ENCODE assay signal across 17 cellular contexts in the genomic region with DNA sequence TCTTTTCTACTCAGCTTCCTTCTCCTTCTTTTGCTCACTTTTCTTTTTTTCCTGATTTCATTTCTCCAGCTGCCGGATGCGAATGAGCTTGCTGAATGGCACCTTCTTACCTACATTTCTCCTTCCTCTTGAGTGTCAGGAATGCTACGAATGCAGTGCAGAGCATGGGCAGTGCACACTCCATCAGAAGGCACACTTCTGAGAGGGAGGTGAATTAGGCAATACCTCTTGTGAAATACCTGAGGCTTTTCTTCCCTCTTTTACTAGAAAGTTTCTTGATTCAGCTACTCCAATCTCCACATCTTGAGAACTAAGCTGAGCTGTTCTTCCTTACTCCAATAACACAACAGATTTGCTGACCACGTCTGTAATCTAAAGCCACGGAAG. TPM values are rescaled to one million over a fixed set of nuclear protein-coding genes. Genes with fewer than 3 reads are reported as not detected.
DNase-seq lines count a peak whose midpoint lies in the region; ATAC-seq, FAIRE-seq and TF ChIP-seq lines count a peak whose summit lies in the region.
"Had no signal": no experiment of that assay in that cellular context is flagged by ENCODE, and none has a peak within 500 bp of the region (broad histone marks: within the 10 kb centered on the region; RNA-seq: fewer than 3 reads in every experiment).

No MANE protein-coding gene starts in this region.

- H3K27me3 ChIP-seq in breast epithelium (no peaks in the 10 kb centered on the region), HepG2 (ENCODE audit: control insufficient read depth in 1 of 2, insufficient read depth in 2 of 2, low read length in 2 of 2) (no peaks in the 10 kb centered on the region)

- no peak overlapping the region for H2AFZ ChIP-seq in HepG2 (ENCODE audit: low read length)

- BruUV-seq in MCF 10A (replicated peaks; lab: Mats Ljungman, UMichigan) (no TSS peak), HepG2 (replicated peaks; lab: Mats Ljungman, UMichigan) (no TSS peak)

- H3K4me1 Mint-ChIP-seq in MCF 10A (ENCODE audit: insufficient read depth, unreplicated experiment) (peaks cover 6% of the 10 kb centered on the region), glutamatergic neuron (ENCODE audit: low read depth, unreplicated experiment) (peaks cover 7% of the 10 kb centered on the region)

- H3K36me3 Mint-ChIP-seq in MCF 10A (ENCODE audit: insufficient read depth, unreplicated experiment) = peaks cover 6% of the 10 kb centered on the region
- no peaks in the 10 kb centered on the region for H3K36me3 Mint-ChIP-seq in glutamatergic neuron (ENCODE audit: unreplicated experiment)

- POLR2A ChIA-PET in MCF 10A (lab: Yijun Ruan, JAX) (interaction anchor here (0.6 to 0.9 kb wide), 2 partner anchors 51 to 466 kb away, joined by 3 to 4 read pairs; a partner anchor contains a TSS), HepG2 (lab: Yijun Ruan, JAX) (interaction anchor here (0.9 to 1.1 kb wide), 2 partner anchors 38 to 213 kb away, joined by 3 read pairs; no protein-coding TSS in a partner anchor)

- H3K36me3 ChIP-seq in breast epithelium (peaks cover 3% of the 10 kb centered on the region), HepG2 (replicated peaks in 1 of 2; ENCODE audit: control insufficient read depth in 1 of 2, insufficient read depth in 2 of 2, low read length in 2 of 2) (peaks cover 7 to 8% of the 10 kb centered on the region in 2 experiments; a peak in 4 of 5 replicates)

- no peak overlapping the region for H3K9ac ChIP-seq in HepG2 (ENCODE audit: insufficient read depth, low read depth, low read length)
- H3K9ac ChIP-seq: SK-N-SH had no signal

- H3K27ac Mint-ChIP-seq in MCF 10A (ENCODE audit: low read depth, unreplicated experiment) (no peak overlapping the region), glutamatergic neuron (ENCODE audit: unreplicated experiment) (no peak overlapping the region)
- H3K27ac Mint-ChIP-seq: activated CD4-positive, alpha-beta memory T cell treated with anti-CD3 and anti-CD28 coated beads, Interleukin-2, amount 10 ng/mL, durations not matched to agents 7 days and 5 days; activated T-helper 1 cell treated with anti-CD3 and anti-CD28 coated beads, Interleukin-12 subunit alpha, Interleukin-12 subunit beta, Interleukin-2, Interleukin-4 antibody, amounts not matched to agents 30 ng/mL and 10 ng/mL and 1 ng/mL, durations not matched to agents 14 hours and 24 hours and 36 hours; CD4-positive, alpha-beta memory T cell had no signal

- no peak for FAIRE-seq in HepG2 (lab: Jason Lieb, UNC)
- FAIRE-seq: endometrium had no signal

- DNase-seq in MCF 10A (ENCODE audit: unreplicated experiment) = peak; percentile 57
- no peak for DNase-seq in breast epithelium (ENCODE audit: low spot score in 2 of 2)
- peak; percentile 79 for DNase-seq in SKM-1 treated with dmso at 0.1 percent for 144 hours (lab: John Stamatoyannopoulos, UW; ENCODE audit: unreplicated experiment)
- no peak for DNase-seq in HepG2 (ENCODE audit: low spot score)
- DNase-seq in UCSD-AML1 (lab: John Stamatoyannopoulos, UW; ENCODE audit: unreplicated experiment) = no peak
- DNase-seq in glutamatergic neuron = no peak
- DNase-seq: activated CD4-positive, alpha-beta memory T cell treated with anti-CD3 and anti-CD28 coated beads, Interleukin-2, amount 10 ng/mL, durations not matched to agents 7 days and 5 days; CD4-positive, alpha-beta memory T cell; foreskin melanocyte; NCI-H1105 treated with DMSO at 0.1 percent for 48 hours; SK-N-SH; stimulated activated CD4-positive, alpha-beta T cell treated with anti-CD3 and anti-CD28 coated beads, Interleukin-4, amount 100 ng/mL, for 1 hour had no signal

- H3K9me3 Mint-ChIP-seq in MCF 10A (ENCODE audit: unreplicated experiment) (no peaks in the 10 kb centered on the region), glutamatergic neuron (ENCODE audit: unreplicated experiment) (peaks cover 2% of the 10 kb centered on the region)
- H3K9me3 Mint-ChIP-seq: activated CD4-positive, alpha-beta memory T cell treated with anti-CD3 and anti-CD28 coated beads, Interleukin-2, amount 10 ng/mL, durations not matched to agents 7 days and 5 days; activated T-helper 1 cell treated with anti-CD3 and anti-CD28 coated beads, Interleukin-12 subunit alpha, Interleukin-12 subunit beta, Interleukin-2, Interleukin-4 antibody, amounts not matched to agents 30 ng/mL and 10 ng/mL and 1 ng/mL, durations not matched to agents 14 hours and 24 hours and 36 hours; CD4-positive, alpha-beta memory T cell; neural crest cell had no signal

- H3K27ac ChIP-seq in breast epithelium (no peak overlapping the region), HepG2 (ENCODE audit: extremely low read length, insufficient read depth, low read length) (no peak overlapping the region)

- no peaks in the 10 kb centered on the region for H4K20me1 ChIP-seq in HepG2 (ENCODE audit: insufficient read depth, low read length)

- in situ Hi-C loops in HepG2 (cut with HindIII; ENCODE audit: extremely low pct_ligation_motif_present, low pct_unique_long_range_greater_than_20kb) = loop anchor here (5.0 kb wide), 1 partner anchor 207 kb away; a partner anchor contains a TSS

- H3K4me3 Mint-ChIP-seq in MCF 10A (ENCODE audit: unreplicated experiment) (no peak overlapping the region), glutamatergic neuron (ENCODE audit: unreplicated experiment) (no peak overlapping the region)
- H3K4me3 Mint-ChIP-seq: activated CD4-positive, alpha-beta memory T cell treated with anti-CD3 and anti-CD28 coated beads, Interleukin-2, amount 10 ng/mL, durations not matched to agents 7 days and 5 days; activated T-helper 1 cell treated with anti-CD3 and anti-CD28 coated beads, Interleukin-12 subunit alpha, Interleukin-12 subunit beta, Interleukin-2, Interleukin-4 antibody, amounts not matched to agents 30 ng/mL and 10 ng/mL and 1 ng/mL, durations not matched to agents 14 hours and 24 hours and 36 hours; CD4-positive, alpha-beta memory T cell; neural crest cell had no signal

- WGBS in HepG2 (ENCODE audit: low lambda C conversion rate) = 96% methylated on average over 5 of the region's 5 CpGs

- H3K4me2 ChIP-seq in HepG2 (ENCODE audit: low read depth, low read length) = no peak overlapping the region
- H3K4me2 ChIP-seq: SK-N-SH had no signal

- H3K79me2 ChIP-seq in HepG2 (ENCODE audit: insufficient read depth, low read length) = no peaks in the 10 kb centered on the region

- ATAC-seq in HepG2 (no peak), HG03196 (IDR thresholded peaks at IDR 0.05; ENCODE audit: unreplicated experiment) (no peak), HG03342 (IDR thresholded peaks at IDR 0.05; ENCODE audit: unreplicated experiment) (no peak)

- H3K9me3 ChIP-seq in breast epithelium (no peaks in the 10 kb centered on the region), HepG2 (ENCODE audit: low read length) (no peaks in the 10 kb centered on the region)
- H3K9me3 ChIP-seq: SK-N-SH had no signal

- TF ChIP-seq POLR2A in breast epithelium (IDR thresholded peaks at IDR 0.05) (no peak), HepG2 (IDR thresholded peaks at IDR 0.05; ENCODE audit: insufficient read depth in 1 of 2, low read depth in 2 of 2, low read length in 2 of 2) (no peak)

- TF ChIP-seq CTCF in MCF 10A (IDR thresholded peaks at IDR 0.05; ENCODE audit: unreplicated experiment) (no peak), breast epithelium (IDR thresholded peaks at IDR 0.05) (no peak), HepG2 (CRISPR knock-in tag; IDR thresholded peaks at IDR 0.05) (no peak), glutamatergic neuron (IDR thresholded peaks at IDR 0.05; ENCODE audit: partially characterized antibody, unreplicated experiment) (no peak)

- TF ChIP-seq EP300 in HepG2 (IDR thresholded peaks at IDR 0.05; ENCODE audit: low read depth in 2 of 2, low read length in 2 of 2) = no peak
- TF ChIP-seq EP300 in HepG2 (CRISPR knock-in tag; IDR thresholded peaks at IDR 0.05; ENCODE audit: borderline replicate concordance) = no peak

- no peak overlapping the region for H3K4me3 ChIP-seq in breast epithelium
- no peak overlapping the region for H3K4me3 ChIP-seq in HepG2 (replicated peaks in 1 of 3; ENCODE audit: insufficient read depth in 1 of 3, low read depth in 2 of 3, low read length in 3 of 3)

- no peaks in the 10 kb centered on the region for H3K27me3 Mint-ChIP-seq in MCF 10A (ENCODE audit: insufficient read depth, unreplicated experiment)
- no peaks in the 10 kb centered on the region for H3K27me3 Mint-ChIP-seq in glutamatergic neuron (ENCODE audit: unreplicated experiment)
- H3K27me3 Mint-ChIP-seq: activated CD4-positive, alpha-beta memory T cell treated with anti-CD3 and anti-CD28 coated beads, Interleukin-2, amount 10 ng/mL, durations not matched to agents 7 days and 5 days; CD4-positive, alpha-beta memory T cell had no signal

- no peak for TF ChIP-seq RAD21 in HepG2 (CRISPR knock-in tag; IDR thresholded peaks at IDR 0.05)

- no peaks in the 10 kb centered on the region for H3K4me1 ChIP-seq in breast epithelium
- H3K4me1 ChIP-seq in HepG2 (ENCODE audit: insufficient read depth, low read length) = peaks cover 28% of the 10 kb centered on the region

- CTCF ChIA-PET in MCF 10A (lab: Yijun Ruan, JAX) (interaction anchor here (0.6 to 4.7 kb wide), 15 partner anchors 10 to 240 kb away, joined by 3 to 57 read pairs (median 3); no protein-coding TSS in a partner anchor), HepG2 (lab: Yijun Ruan, JAX; ENCODE audit: low intra/inter-chr PET ratio, low total read pairs) (interaction anchor here (1.2 to 1.3 kb wide), 2 partner anchors 60 to 228 kb away, joined by 3 to 4 read pairs; no protein-coding TSS in a partner anchor)

- intact Hi-C loops in MCF 10A (cut with micrococcal nuclease) = loop anchor here (5.0 kb wide), 1 partner anchor 98 kb away; no protein-coding TSS in a partner anchor
- intact Hi-C loops in breast epithelium (cut with DNase I; ENCODE audit: low total_unique reads) = no loop called here
- intact Hi-C loops in HepG2 (cut with micrococcal nuclease; ENCODE audit: unreplicated experiment) = loop anchor here (5.0 kb wide), 2 partner anchors 77 to 98 kb away; no protein-coding TSS in a partner anchor

RNA-seq across cellular contexts. Expression of a gene that starts 51.1 kb away (rescaled TPM):
- total RNA-seq in MCF 10A (2022) (5.4 and 7.5 TPM in 2 replicates), breast epithelium (10 to 100 TPM; 24.3 to 35.0 (median 29.0) TPM), HepG2 (2016; rRNA removed; fragmentation: Illumina TruSeq; extraction: Trizol) (4.5 and 5.3 TPM in 2 replicates), glutamatergic neuron (ENCODE audit: unreplicated experiment) (19.5 TPM)
- 19.1 and 24.9 TPM in 2 replicates for total RNA-seq in HepG2 (2016; cell fraction: cytosol; rRNA removed; fragmentation: Illumina TruSeq; extraction: Trizol; ENCODE audit: low read depth)
- total RNA-seq in HepG2 (2016; cell fraction: insoluble cytoplasmic fraction; rRNA removed; fragmentation: Illumina TruSeq; extraction: Trizol) = 4.0 and 4.2 TPM in 2 replicates
- 9.1 TPM in 2 replicates for total RNA-seq in HepG2 (2016; cell fraction: membrane; rRNA removed; fragmentation: Illumina TruSeq; extraction: Trizol)
- 7.9 and 8.6 TPM in 2 replicates for total RNA-seq in HepG2 (2016; cell fraction: nucleus; rRNA removed; fragmentation: Illumina TruSeq; extraction: Trizol)
- 4.7 and 4.8 TPM in 2 replicates for polyA plus RNA-seq in HepG2 (2011; rRNA removed)
- polyA plus RNA-seq in HepG2 (2011; cell fraction: cytosol; rRNA removed) = 3.0 and 4.7 TPM in 2 replicates
- 4.5 and 5.0 TPM in 2 replicates for polyA plus RNA-seq in HepG2 (2011; cell fraction: nucleus; rRNA removed)
- polyA plus RNA-seq in HepG2 (2012) = 6.4 and 7.3 TPM in 2 replicates
- polyA plus RNA-seq in HepG2 (2016; cell fraction: cytosol; fragmentation: Illumina TruSeq; extraction: Trizol; ENCODE audit: low read depth) = 0.14 and 0.26 TPM in 2 replicates
- polyA plus RNA-seq in HepG2 (2016; cell fraction: insoluble cytoplasmic fraction; fragmentation: Illumina TruSeq; extraction: Trizol; ENCODE audit: low read depth) = 2.9 and 3.9 TPM in 2 replicates
- 0.42 and 0.61 TPM in 2 replicates for polyA plus RNA-seq in HepG2 (2016; cell fraction: membrane; fragmentation: Illumina TruSeq; extraction: Trizol; ENCODE audit: low read depth)
- 3.7 and 4.4 TPM in 2 replicates for polyA plus RNA-seq in HepG2 (2016; cell fraction: nucleus; fragmentation: Illumina TruSeq; extraction: Trizol; ENCODE audit: insufficient read depth, low read depth)
- polyA minus RNA-seq in HepG2 (2011; rRNA and poly(A)+ RNA removed; ENCODE audit: low replicate concordance) = 10.7 and 19.7 TPM in 2 replicates
- polyA minus RNA-seq in HepG2 (2011; cell fraction: cytosol; rRNA and poly(A)+ RNA removed) = 8.7 and 9.8 TPM in 2 replicates
- polyA minus RNA-seq in HepG2 (2011; cell fraction: nucleus; rRNA and poly(A)+ RNA removed) = 24.7 and 30.6 TPM in 2 replicates

Comparison
In these comparisons a context has a peak if more than half of its experiments do, and no peak if none do; other contexts are left out.
1. DNase-seq: peak in MCF 10A (single experiment) and SKM-1 treated with dmso at 0.1 percent for 144 hours (single experiment); none in breast epithelium (0 of 2), HepG2 (single experiment), UCSD-AML1 (single experiment) and glutamatergic neuron (single experiment).